Comparison of ENCODE assay signal across 9 cellular contexts in genomic region chr2:11073251-11073650, GRCh38.
DNase-seq lines count a peak whose midpoint lies in the region; ATAC-seq and TF ChIP-seq lines count a peak whose summit lies in the region.
"Had no signal": no experiment of that assay in that cellular context is flagged by ENCODE, and none has a peak within 500 bp of the region (broad histone marks: within the 10 kb centered on the region; RNA-seq: fewer than 3 reads in every experiment).

No MANE protein-coding gene starts in this region.

- in situ Hi-C loops in astrocyte of the spinal cord (cut with HindIII; ENCODE audit: low sequenced_read_pairs) = no loop called here

- H3K4me3 ChIP-seq in astrocyte of the spinal cord (ENCODE audit: low read depth, low read length) = no peak overlapping the region
- H3K4me3 ChIP-seq: skin epidermis had no signal

- DNase-seq in NCI-H345 (lab: John Stamatoyannopoulos, UW) = peak; percentile 22
- no peak for DNase-seq in NCI-H345 treated with DMSO at 0.1 percent for 48 hours (lab: John Stamatoyannopoulos, UW; ENCODE audit: unreplicated experiment)
- peak; percentile 16 for DNase-seq in MV-4-11 (lab: John Stamatoyannopoulos, UW)
- peak; percentile 16 for DNase-seq in astrocyte of the spinal cord (ENCODE audit: low read depth, low spot score)
- DNase-seq in lung microvascular endothelial cell (ENCODE audit: low read depth in 2 of 2) = peak; percentile 20 to 57
- no peak for DNase-seq in activated CD4-positive, CD25-positive, alpha-beta regulatory T cell treated with anti-CD3 and anti-CD28 coated beads, Interleukin-2, amount 50 U/mL, for 72 hours
- DNase-seq in NCI-H1048 (lab: John Stamatoyannopoulos, UW) = no peak

- peak; percentile 58 for TF ChIP-seq CTCF in astrocyte of the spinal cord (IDR thresholded peaks at IDR 0.05; ENCODE audit: low read depth, low read length)

- ATAC-seq in HG02981 (IDR thresholded peaks at IDR 0.05; ENCODE audit: unreplicated experiment) = no peak

Comparison
In these comparisons a context has a peak if more than half of its experiments do, and no peak if none do; other contexts are left out.
1. DNase-seq: peak in NCI-H345 (single experiment), MV-4-11 (single experiment), astrocyte of the spinal cord (single experiment) and lung microvascular endothelial cell (2 of 2); none in NCI-H345 treated with DMSO at 0.1 percent for 48 hours (single experiment), activated CD4-positive, CD25-positive, alpha-beta regulatory T cell treated with anti-CD3 and anti-CD28 coated beads, Interleukin-2, amount 50 U/mL, for 72 hours (single experiment) and NCI-H1048 (single experiment).